Comparison of ENCODE assay signal across 17 cellular contexts in the genomic region with DNA sequence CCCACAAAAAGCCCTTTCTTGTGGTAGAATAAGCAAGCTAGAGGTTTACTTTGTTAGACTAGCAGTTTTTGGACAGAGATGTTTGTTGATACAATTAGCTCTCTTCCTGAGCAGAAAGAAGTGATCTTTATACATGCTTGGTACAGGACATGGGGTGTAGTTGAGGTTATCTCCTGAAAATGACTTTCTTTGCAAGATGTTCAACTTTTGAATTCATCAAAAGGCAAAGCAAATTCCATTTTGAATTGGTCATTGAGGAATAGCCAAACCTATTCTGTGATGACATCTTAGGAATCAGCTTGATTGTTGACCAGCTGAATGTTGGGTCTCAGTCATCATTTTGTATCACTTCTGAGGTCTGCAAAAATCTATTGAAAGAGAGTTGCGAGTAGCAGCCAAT. TPM values are rescaled to one million over a fixed set of nuclear protein-coding genes. Genes with fewer than 3 reads are reported as not detected.
"Had no signal": no experiment of that assay in that cellular context is flagged by ENCODE, and none has a peak within 500 bp of the region (broad histone marks: within the 10 kb centered on the region; RNA-seq: fewer than 3 reads in every experiment).

No MANE protein-coding gene starts in this region.

- H3K36me3 ChIP-seq: upper lobe of right lung had no signal

- H3K27ac Mint-ChIP-seq: activated CD4-positive, alpha-beta memory T cell treated with anti-CD3 and anti-CD28 coated beads for 36 hours; activated naive CD8-positive, alpha-beta T cell treated with anti-CD3 and anti-CD28 coated beads, Interleukin-2, amount 10 ng/mL, durations not matched to agents 7 days and 5 days; naive B cell; stimulated activated effector memory CD8-positive, alpha-beta T cell treated with anti-CD3 and anti-CD28 coated beads, Interleukin-12 subunit alpha, Interleukin-12 subunit beta, amount 100 ng/mL, for 72 hours had no signal

- H3K4me1 ChIP-seq: foreskin keratinocyte had no signal

- H3K36me3 Mint-ChIP-seq: activated CD4-positive, alpha-beta memory T cell treated with anti-CD3 and anti-CD28 coated beads for 36 hours; activated naive CD8-positive, alpha-beta T cell treated with anti-CD3 and anti-CD28 coated beads, Interleukin-2, amount 10 ng/mL, durations not matched to agents 7 days and 5 days; naive B cell; stimulated activated effector memory CD8-positive, alpha-beta T cell treated with anti-CD3 and anti-CD28 coated beads, Interleukin-12 subunit alpha, Interleukin-12 subunit beta, amount 100 ng/mL, for 72 hours had no signal

- DNase-seq: activated CD4-positive, alpha-beta memory T cell treated with anti-CD3 and anti-CD28 coated beads for 36 hours; activated gamma-delta T cell treated with Interleukin-2 at 50 U/mL for 16 hours; activated naive CD8-positive, alpha-beta T cell treated with anti-CD3 and anti-CD28 coated beads, Interleukin-2, amount 10 ng/mL, durations not matched to agents 7 days and 5 days; activated T-cell treated with anti-CD3 and anti-CD28 coated beads, Interleukin-2, amount 50 U/mL, for 48 hours; anterior cingulate cortex; central memory CD4-positive, alpha-beta T cell; foreskin keratinocyte; head of caudate nucleus; islet precursor cell; midbrain; naive B cell; posterior cingulate gyrus; right cardiac atrium; T-helper 9 cell; upper lobe of right lung had no signal

- H3K27ac ChIP-seq: foreskin keratinocyte, upper lobe of right lung had no signal

- H3K9me3 ChIP-seq: upper lobe of right lung had no signal

- H3K4me3 Mint-ChIP-seq: activated CD4-positive, alpha-beta memory T cell treated with anti-CD3 and anti-CD28 coated beads for 36 hours; activated naive CD8-positive, alpha-beta T cell treated with anti-CD3 and anti-CD28 coated beads, Interleukin-2, amount 10 ng/mL, durations not matched to agents 7 days and 5 days; naive B cell; stimulated activated effector memory CD8-positive, alpha-beta T cell treated with anti-CD3 and anti-CD28 coated beads, Interleukin-12 subunit alpha, Interleukin-12 subunit beta, amount 100 ng/mL, for 72 hours had no signal

- H3K4me3 ChIP-seq: smooth muscle cell, upper lobe of right lung had no signal

- H3K4me1 Mint-ChIP-seq: activated naive CD8-positive, alpha-beta T cell treated with anti-CD3 and anti-CD28 coated beads, Interleukin-2, amount 10 ng/mL, durations not matched to agents 7 days and 5 days; stimulated activated effector memory CD8-positive, alpha-beta T cell treated with anti-CD3 and anti-CD28 coated beads, Interleukin-12 subunit alpha, Interleukin-12 subunit beta, amount 100 ng/mL, for 72 hours had no signal

- ATAC-seq: foreskin keratinocyte; right cardiac atrium; stimulated activated effector memory CD8-positive, alpha-beta T cell treated with anti-CD3 and anti-CD28 coated beads, Interleukin-12 subunit alpha, Interleukin-12 subunit beta, amount 100 ng/mL, for 72 hours; upper lobe of right lung had no signal

- H3K4me2 ChIP-seq: smooth muscle cell had no signal

- H3K9me3 Mint-ChIP-seq: activated CD4-positive, alpha-beta memory T cell treated with anti-CD3 and anti-CD28 coated beads for 36 hours; activated naive CD8-positive, alpha-beta T cell treated with anti-CD3 and anti-CD28 coated beads, Interleukin-2, amount 10 ng/mL, durations not matched to agents 7 days and 5 days; naive B cell; stimulated activated effector memory CD8-positive, alpha-beta T cell treated with anti-CD3 and anti-CD28 coated beads, Interleukin-12 subunit alpha, Interleukin-12 subunit beta, amount 100 ng/mL, for 72 hours had no signal

RNA-seq across cellular contexts. Expression of gene CPE, which starts 3.8 kb away (rescaled TPM):
- total RNA-seq: activated CD4-positive, alpha-beta memory T cell treated with anti-CD3 and anti-CD28 coated beads for 36 hours; activated naive CD8-positive, alpha-beta T cell treated with anti-CD3 and anti-CD28 coated beads, Interleukin-2, amount 10 ng/mL, durations not matched to agents 7 days and 5 days had no signal
